8 cellular contexts compared by ENCODE assay signal in the genomic region with DNA sequence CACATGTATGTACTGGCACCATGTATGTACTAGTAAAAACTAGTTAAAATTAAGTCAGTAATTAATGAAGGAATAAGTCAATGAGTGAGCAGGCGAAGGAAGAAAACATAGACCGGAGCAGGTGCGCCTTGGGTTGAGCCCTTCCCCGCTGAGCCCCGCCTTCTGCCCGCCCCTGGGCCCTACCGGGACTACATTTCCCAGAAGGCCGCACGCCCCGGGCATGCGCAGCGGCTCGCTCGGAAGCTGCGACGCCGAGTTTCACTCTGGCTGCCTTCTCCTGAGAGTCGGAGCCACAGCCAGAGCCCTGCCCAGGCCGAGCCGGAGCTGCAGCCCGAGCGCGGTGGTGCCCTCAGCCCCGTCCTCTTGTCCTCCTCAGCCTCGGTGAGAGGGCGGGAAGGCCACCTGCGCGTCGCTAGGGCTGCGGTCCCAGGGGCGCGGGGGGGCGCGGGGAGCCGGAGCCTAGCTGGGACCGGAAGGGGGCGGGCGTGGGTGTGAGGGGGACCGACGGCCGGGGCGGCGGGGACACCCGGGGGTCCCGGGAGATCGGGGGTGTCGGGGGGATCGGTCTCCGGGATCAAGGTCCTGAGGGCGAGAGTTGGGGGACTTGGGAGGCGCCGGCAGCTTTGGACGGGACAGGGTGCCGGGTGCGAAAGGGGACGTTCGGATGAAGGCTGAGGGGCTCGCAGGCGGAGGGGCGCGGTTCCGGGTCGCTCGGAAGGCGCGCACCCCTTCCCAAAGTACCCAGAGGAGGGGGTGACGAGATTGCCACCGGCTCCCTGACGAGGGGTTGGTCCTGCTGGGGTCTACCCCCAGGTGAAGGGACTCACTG.
DNase-seq lines count a peak whose midpoint lies in the region; ATAC-seq and TF ChIP-seq lines count a peak whose summit lies in the region.
"Not testable (repeated sequence)": the region's sequence is repeated elsewhere in the genome, so short reads cannot be mapped to it uniquely, and the experiment has no call there.

No MANE protein-coding gene starts in this region.

- intact Hi-C loops in left lung (cut with DNase I): not testable (repeated sequence)

- TF ChIP-seq CTCF in HL-60 (IDR thresholded peaks at IDR 0.05; ENCODE audit: insufficient read depth, low read length); left lung (IDR thresholded peaks at IDR 0.05): not testable (repeated sequence)

- DNase-seq in H7; HL-60 (ENCODE audit: low read depth in 1 of 2, low spot score in 1 of 2); activated naive CD8-positive, alpha-beta T cell treated with anti-CD3 and anti-CD28 coated beads, Interleukin-2, amount 50 U/mL, for 24 hours; left lung; stimulated activated effector memory CD8-positive, alpha-beta T cell treated with anti-CD3 and anti-CD28 coated beads, Interleukin-12 subunit alpha, Interleukin-12 subunit beta, amount 100 ng/mL, for 72 hours (ENCODE audit: low spot score in 2 of 2): not testable (repeated sequence)

- not testable (repeated sequence) for H3K27ac Mint-ChIP-seq in activated naive CD8-positive, alpha-beta T cell treated with anti-CD3 and anti-CD28 coated beads, Interleukin-2, amount 50 U/mL, for 24 hours; stimulated activated effector memory CD8-positive, alpha-beta T cell treated with anti-CD3 and anti-CD28 coated beads, Interleukin-12 subunit alpha, Interleukin-12 subunit beta, amount 100 ng/mL, for 72 hours

- H3K27ac ChIP-seq in HL-60 (replicated peaks); left lung: not testable (repeated sequence)

- H3K4me1 Mint-ChIP-seq in activated naive CD8-positive, alpha-beta T cell treated with anti-CD3 and anti-CD28 coated beads, Interleukin-2, amount 50 U/mL, for 24 hours; stimulated activated effector memory CD8-positive, alpha-beta T cell treated with anti-CD3 and anti-CD28 coated beads, Interleukin-12 subunit alpha, Interleukin-12 subunit beta, amount 100 ng/mL, for 72 hours: not testable (repeated sequence)

- not testable (repeated sequence) for H3K9me3 Mint-ChIP-seq in activated naive CD8-positive, alpha-beta T cell treated with anti-CD3 and anti-CD28 coated beads, Interleukin-2, amount 50 U/mL, for 24 hours; stimulated activated effector memory CD8-positive, alpha-beta T cell treated with anti-CD3 and anti-CD28 coated beads, Interleukin-12 subunit alpha, Interleukin-12 subunit beta, amount 100 ng/mL, for 72 hours

- H3K4me1 ChIP-seq in left lung: not testable (repeated sequence)

- not testable (repeated sequence) for H3K36me3 ChIP-seq in H7 (replicated peaks; ENCODE audit: control insufficient read depth, insufficient read depth, low read length); left lung

- not testable (repeated sequence) for H3K4me3 Mint-ChIP-seq in activated naive CD8-positive, alpha-beta T cell treated with anti-CD3 and anti-CD28 coated beads, Interleukin-2, amount 50 U/mL, for 24 hours; stimulated activated effector memory CD8-positive, alpha-beta T cell treated with anti-CD3 and anti-CD28 coated beads, Interleukin-12 subunit alpha, Interleukin-12 subunit beta, amount 100 ng/mL, for 72 hours

- ATAC-seq in GM18499 (IDR thresholded peaks at IDR 0.05; ENCODE audit: insufficient read depth, unreplicated experiment) (peak; percentile 84), GM19395 (IDR thresholded peaks at IDR 0.05; ENCODE audit: unreplicated experiment) (peak; percentile 95), HG03066 (IDR thresholded peaks at IDR 0.05; ENCODE audit: low read depth, unreplicated experiment) (peak; percentile 96), left lung (peak; percentile 97)
- peak; percentile 100 for ATAC-seq in activated naive CD8-positive, alpha-beta T cell treated with anti-CD3 and anti-CD28 coated beads, Interleukin-2, amount 50 U/mL, for 24 hours
- ATAC-seq in stimulated activated effector memory CD8-positive, alpha-beta T cell treated with anti-CD3 and anti-CD28 coated beads, Interleukin-12 subunit alpha, Interleukin-12 subunit beta, amount 100 ng/mL, for 72 hours: peak; percentile 99

- not testable (repeated sequence) for H3K36me3 Mint-ChIP-seq in activated naive CD8-positive, alpha-beta T cell treated with anti-CD3 and anti-CD28 coated beads, Interleukin-2, amount 50 U/mL, for 24 hours (ENCODE audit: low read depth); stimulated activated effector memory CD8-positive, alpha-beta T cell treated with anti-CD3 and anti-CD28 coated beads, Interleukin-12 subunit alpha, Interleukin-12 subunit beta, amount 100 ng/mL, for 72 hours

- H3K4me3 ChIP-seq in H7 (ENCODE audit: insufficient read depth, low read depth, low read length) (peak overlapping the region; percentile 17; the same call in 1 of the 2 replicates), HL-60 (replicated peaks; ENCODE audit: insufficient read depth, low read length) (peak overlapping the region; percentile 30), left lung (peak overlapping the region in 1 of 2 donors; percentile 21)

- H3K27me3 ChIP-seq in H7 (ENCODE audit: control insufficient read depth, insufficient read depth, low read length); HL-60 (ENCODE audit: insufficient read depth, poor library complexity, severe bottlenecking); left lung: not testable (repeated sequence)

- not testable (repeated sequence) for H3K9me3 ChIP-seq in left lung

- H3K27me3 Mint-ChIP-seq in activated naive CD8-positive, alpha-beta T cell treated with anti-CD3 and anti-CD28 coated beads, Interleukin-2, amount 50 U/mL, for 24 hours: not testable (repeated sequence)
